In genomic region chr13:80342541-80343371, GRCh38 we compare ENCODE assay signal across 1 cellular context.
TF ChIP-seq lines count a peak whose summit lies in the region.

No MANE protein-coding gene starts in this region.

TF ChIP-seq in GM12878, 131 proteins besides CTCF, POLR2A, EP300 and RAD21:
- TF ChIP-seq, protein P1, sequence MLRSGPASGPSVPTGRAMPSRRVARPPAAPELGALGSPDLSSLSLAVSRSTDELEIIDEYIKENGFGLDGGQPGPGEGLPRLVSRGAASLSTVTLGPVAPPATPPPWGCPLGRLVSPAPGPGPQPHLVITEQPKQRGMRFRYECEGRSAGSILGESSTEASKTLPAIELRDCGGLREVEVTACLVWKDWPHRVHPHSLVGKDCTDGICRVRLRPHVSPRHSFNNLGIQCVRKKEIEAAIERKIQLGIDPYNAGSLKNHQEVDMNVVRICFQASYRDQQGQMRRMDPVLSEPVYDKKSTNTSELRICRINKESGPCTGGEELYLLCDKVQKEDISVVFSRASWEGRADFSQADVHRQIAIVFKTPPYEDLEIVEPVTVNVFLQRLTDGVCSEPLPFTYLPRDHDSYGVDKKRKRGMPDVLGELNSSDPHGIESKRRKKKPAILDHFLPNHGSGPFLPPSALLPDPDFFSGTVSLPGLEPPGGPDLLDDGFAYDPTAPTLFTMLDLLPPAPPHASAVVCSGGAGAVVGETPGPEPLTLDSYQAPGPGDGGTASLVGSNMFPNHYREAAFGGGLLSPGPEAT (IDR thresholded peaks at IDR 0.05; ENCODE audit: low read depth) = 0 out of 2 replicates have a peak, but pooled peaks have one; percentile 23
- TF ChIP-seq KLF5 (IDR thresholded peaks at IDR 0.05; ENCODE audit: partially characterized antibody) = no peak
- peak; percentile 78 for TF ChIP-seq SMC3 (IDR thresholded peaks at IDR 0.05; ENCODE audit: borderline replicate concordance, low read length)
- peak; percentile 92 for TF ChIP-seq IKZF1 (conservative IDR thresholded peaks at IDR 0.05)
- peak; percentile 26; the same call in 1 of the 2 replicates for TF ChIP-seq CREM (IDR thresholded peaks at IDR 0.05; ENCODE audit: low read depth)
- no peak for TF ChIP-seq SMAD5 (IDR thresholded peaks at IDR 0.05; ENCODE audit: low read depth)
- TF ChIP-seq FOXM1 (IDR thresholded peaks at IDR 0.05; ENCODE audit: low read depth, low read length) = peak; percentile 47; the same call in 1 of the 2 replicates
- peak; percentile 75; the same call in 1 of the 2 replicates for TF ChIP-seq RCOR1 (conservative IDR thresholded peaks at IDR 0.05; ENCODE audit: low read depth, low read length)
- TF ChIP-seq RB1 (IDR thresholded peaks at IDR 0.05; ENCODE audit: borderline replicate concordance) = 0 out of 2 replicates have a peak, but pooled peaks have one; percentile 27
- peak; percentile 71 to 75; a peak in 3 of 4 replicates for TF ChIP-seq IKZF2 (IDR thresholded peaks at IDR 0.05)
- TF ChIP-seq CHD1 (IDR thresholded peaks at IDR 0.05; ENCODE audit: low read depth, low read length) = no peak
- peak; percentile 76; the same call in 1 of the 2 replicates for TF ChIP-seq NBN (IDR thresholded peaks at IDR 0.05)
- TF ChIP-seq ZNF207 (IDR thresholded peaks at IDR 0.05; ENCODE audit: borderline replicate concordance) = peak; percentile 18; the same call in 1 of the 2 replicates
- 0 out of 3 replicates have a peak, but pooled peaks have one; percentile 7 for TF ChIP-seq POU2F2 (IDR thresholded peaks at IDR 0.05; ENCODE audit: borderline replicate concordance, low read depth, low read length)
- TF ChIP-seq CBX5 (IDR thresholded peaks at IDR 0.05; ENCODE audit: low read depth) = peak; percentile 89; the same call in 1 of the 2 replicates
- TF ChIP-seq MTA3 (IDR thresholded peaks at IDR 0.05; ENCODE audit: borderline replicate concordance, low read length) = no peak
- 0 out of 2 replicates have a peak, but pooled peaks have one; percentile 51 for TF ChIP-seq CBFB (IDR thresholded peaks at IDR 0.05; ENCODE audit: low read depth)
- TF ChIP-seq SMARCA5 (IDR thresholded peaks at IDR 0.05) = peak; percentile 93
- peak; percentile 80 for TF ChIP-seq YY1 (IDR thresholded peaks at IDR 0.05; ENCODE audit: low read depth, low read length)
- no peak for TF ChIP-seq ZSCAN29 (IDR thresholded peaks at IDR 0.05)
- TF ChIP-seq TCF12 (IDR thresholded peaks at IDR 0.05; ENCODE audit: low read depth, low read length) = 0 out of 2 replicates have a peak, but pooled peaks have one; percentile 12
- TF ChIP-seq TCF3 (IDR thresholded peaks at IDR 0.05; ENCODE audit: borderline replicate concordance, insufficient read depth, low read depth, low read length) = 0 out of 2 replicates have a peak, but pooled peaks have one; percentile 11
- TF ChIP-seq BRCA1 (IDR thresholded peaks at IDR 0.05; ENCODE audit: low read depth, low read length) = no peak
- TF ChIP-seq, protein P2, sequence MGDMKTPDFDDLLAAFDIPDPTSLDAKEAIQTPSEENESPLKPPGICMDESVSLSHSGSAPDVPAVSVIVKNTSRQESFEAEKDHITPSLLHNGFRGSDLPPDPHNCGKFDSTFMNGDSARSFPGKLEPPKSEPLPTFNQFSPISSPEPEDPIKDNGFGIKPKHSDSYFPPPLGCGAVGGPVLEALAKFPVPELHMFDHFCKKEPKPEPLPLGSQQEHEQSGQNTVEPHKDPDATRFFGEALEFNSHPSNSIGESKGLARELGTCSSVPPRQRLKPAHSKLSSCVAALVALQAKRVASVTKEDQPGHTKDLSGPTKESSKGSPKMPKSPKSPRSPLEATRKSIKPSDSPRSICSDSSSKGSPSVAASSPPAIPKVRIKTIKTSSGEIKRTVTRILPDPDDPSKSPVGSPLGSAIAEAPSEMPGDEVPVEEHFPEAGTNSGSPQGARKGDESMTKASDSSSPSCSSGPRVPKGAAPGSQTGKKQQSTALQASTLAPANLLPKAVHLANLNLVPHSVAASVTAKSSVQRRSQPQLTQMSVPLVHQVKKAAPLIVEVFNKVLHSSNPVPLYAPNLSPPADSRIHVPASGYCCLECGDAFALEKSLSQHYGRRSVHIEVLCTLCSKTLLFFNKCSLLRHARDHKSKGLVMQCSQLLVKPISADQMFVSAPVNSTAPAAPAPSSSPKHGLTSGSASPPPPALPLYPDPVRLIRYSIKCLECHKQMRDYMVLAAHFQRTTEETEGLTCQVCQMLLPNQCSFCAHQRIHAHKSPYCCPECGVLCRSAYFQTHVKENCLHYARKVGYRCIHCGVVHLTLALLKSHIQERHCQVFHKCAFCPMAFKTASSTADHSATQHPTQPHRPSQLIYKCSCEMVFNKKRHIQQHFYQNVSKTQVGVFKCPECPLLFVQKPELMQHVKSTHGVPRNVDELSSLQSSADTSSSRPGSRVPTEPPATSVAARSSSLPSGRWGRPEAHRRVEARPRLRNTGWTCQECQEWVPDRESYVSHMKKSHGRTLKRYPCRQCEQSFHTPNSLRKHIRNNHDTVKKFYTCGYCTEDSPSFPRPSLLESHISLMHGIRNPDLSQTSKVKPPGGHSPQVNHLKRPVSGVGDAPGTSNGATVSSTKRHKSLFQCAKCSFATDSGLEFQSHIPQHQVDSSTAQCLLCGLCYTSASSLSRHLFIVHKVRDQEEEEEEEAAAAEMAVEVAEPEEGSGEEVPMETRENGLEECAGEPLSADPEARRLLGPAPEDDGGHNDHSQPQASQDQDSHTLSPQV (IDR thresholded peaks at IDR 0.05) = 0 out of 2 replicates have a peak, but pooled peaks have one; percentile 28
- TF ChIP-seq SIN3A (IDR thresholded peaks at IDR 0.05; ENCODE audit: low read depth, low read length) = peak; percentile 65; the same call in 1 of the 2 replicates
- TF ChIP-seq MEF2A (IDR thresholded peaks at IDR 0.05; ENCODE audit: insufficient read depth, low read depth, low read length) = no peak
- peak in 1 of 2 experiments; percentile 80; a peak in 2 of 4 replicates for TF ChIP-seq BHLHE40 (IDR thresholded peaks at IDR 0.05; ENCODE audit: borderline replicate concordance in 1 of 2, low read depth in 2 of 2, low read length in 1 of 2)
- TF ChIP-seq GATAD2B (conservative IDR thresholded peaks at IDR 0.05; ENCODE audit: low read depth) = peak; percentile 88
- TF ChIP-seq SREBF2 (IDR thresholded peaks at IDR 0.05; ENCODE audit: low read length) = no peak
- TF ChIP-seq ETV6 (conservative IDR thresholded peaks at IDR 0.05 in 1 of 2, IDR thresholded peaks at IDR 0.05 in 1 of 2; ENCODE audit: borderline replicate concordance in 1 of 2, low read depth in 1 of 2) = no peak
- no peak; the same call in 1 of the 2 replicates for TF ChIP-seq HDGF (IDR thresholded peaks at IDR 0.05)
- no peak for TF ChIP-seq JUNB (IDR thresholded peaks at IDR 0.05)
- peak; percentile 89 for TF ChIP-seq ZNF687 (IDR thresholded peaks at IDR 0.05)
- TF ChIP-seq EED (IDR thresholded peaks at IDR 0.05; ENCODE audit: low read depth) = peak; percentile 68
- no peak for TF ChIP-seq TCF7 (IDR thresholded peaks at IDR 0.05; ENCODE audit: borderline replicate concordance)
- TF ChIP-seq CREB1 (IDR thresholded peaks at IDR 0.05; ENCODE audit: low read depth) = 0 out of 2 replicates have a peak, but pooled peaks have one; percentile 31
- no peak for TF ChIP-seq WRNIP1 (IDR thresholded peaks at IDR 0.05; ENCODE audit: borderline replicate concordance, low read depth, low read length)
- no peak for TF ChIP-seq FOS (IDR thresholded peaks at IDR 0.05; ENCODE audit: borderline replicate concordance, extremely low read depth, insufficient read length)
- TF ChIP-seq DPF2 (IDR thresholded peaks at IDR 0.05) = peak; percentile 70; the same call in 1 of the 2 replicates
- peak; percentile 65 for TF ChIP-seq NKRF (conservative IDR thresholded peaks at IDR 0.05)
- no peak for TF ChIP-seq SP1 (IDR thresholded peaks at IDR 0.05; ENCODE audit: low read depth, low read length)
- no peak for TF ChIP-seq NFIC (IDR thresholded peaks at IDR 0.05; ENCODE audit: low read depth, low read length)
- peak; percentile 82 for TF ChIP-seq MLLT1 (IDR thresholded peaks at IDR 0.05)
- TF ChIP-seq NR2C2 (IDR thresholded peaks at IDR 0.05; ENCODE audit: borderline replicate concordance, control insufficient read depth, insufficient read length, low read depth) = no peak
- no peak for TF ChIP-seq NR2F1 (conservative IDR thresholded peaks at IDR 0.05)
- TF ChIP-seq LARP7 (IDR thresholded peaks at IDR 0.05) = no peak; the same call in 1 of the 2 replicates
- peak; percentile 66 for TF ChIP-seq MXI1 (IDR thresholded peaks at IDR 0.05; ENCODE audit: low read depth, low read length)
- 0 out of 2 replicates have a peak, but pooled peaks have one; percentile 5 for TF ChIP-seq IRF4 (IDR thresholded peaks at IDR 0.05; ENCODE audit: low read depth, low read length)
- TF ChIP-seq MAX (IDR thresholded peaks at IDR 0.05; ENCODE audit: low read depth, low read length) = peak; percentile 35
